16 cellular contexts compared by ENCODE assay signal in genomic region chr12:111482464-111482863, GRCh38.
DNase-seq lines count a peak whose midpoint lies in the region; ATAC-seq and TF ChIP-seq lines count a peak whose summit lies in the region.
"Had no signal": no experiment of that assay in that cellular context is flagged by ENCODE, and none has a peak within 500 bp of the region (broad histone marks: within the 10 kb centered on the region; RNA-seq: fewer than 3 reads in every experiment).

No MANE protein-coding gene starts in this region.

- H3K27me3 Mint-ChIP-seq in type B pancreatic cell (no peaks in the 10 kb centered on the region), natural killer cell (ENCODE audit: low read depth in 2 of 2) (no peaks in the 10 kb centered on the region)
- H3K27me3 Mint-ChIP-seq: activated naive CD4-positive, alpha-beta T cell treated with anti-CD3 and anti-CD28 coated beads, Interleukin-2, amount 50 U/mL, for 24 hours had no signal

- H3K36me3 Mint-ChIP-seq in type B pancreatic cell (peaks cover 21% of the 10 kb centered on the region), natural killer cell (peaks cover 18% of the 10 kb centered on the region)

- intact Hi-C loops in heart left ventricle (cut with DNase I) (no loop called here), right cardiac atrium (cut with DNase I) (no loop called here), natural killer cell (cut with micrococcal nuclease) (no loop called here)

- DNase-seq in heart left ventricle (no peak), right cardiac atrium (no peak), NCI-H69 (lab: John Stamatoyannopoulos, UW) (peak; percentile 4), epithelial cell of esophagus (ENCODE audit: low read depth) (no peak), type B pancreatic cell (ENCODE audit: extremely low spot score, unreplicated experiment) (no peak), natural killer cell (no peak), globus pallidus (ENCODE audit: low spot score) (no peak)
- DNase-seq: cortex of kidney; GF-D8; NCI-H1092; NCI-H345; stimulated activated CD4-positive, alpha-beta T cell treated with anti-CD3 and anti-CD28 coated beads, Interleukin-15, amount 100 ng/mL, for 24 hours; T1000 had no signal

- H3K4me1 ChIP-seq in heart left ventricle (peaks cover 0 to 5% (median 0%) of the 10 kb centered on the region in 12 donors), right cardiac atrium (ENCODE audit: control insufficient read depth, insufficient read depth, low read length) (no peaks in the 10 kb centered on the region)

- ATAC-seq in heart left ventricle (no peak), right cardiac atrium (no peak), natural killer cell (no peak), HG03432 (IDR thresholded peaks at IDR 0.05; ENCODE audit: unreplicated experiment) (no peak)
- ATAC-seq: left lobe of liver had no signal

- TF ChIP-seq CTCF in heart left ventricle (IDR thresholded peaks at IDR 0.05) (peak in 8 of 12 donors; percentile 8 to 39 (median 22)), epithelial cell of esophagus (IDR thresholded peaks at IDR 0.05; ENCODE audit: insufficient read depth, low read depth, low read length, missing control alignments) (peak; percentile 14), type B pancreatic cell (conservative IDR thresholded peaks at IDR 0.05) (peak; percentile 48), natural killer cell (IDR thresholded peaks at IDR 0.05) (no peak)

- no peak overlapping the region for H3K4me3 Mint-ChIP-seq in type B pancreatic cell
- H3K4me3 Mint-ChIP-seq in natural killer cell: no peak overlapping the region
- H3K4me3 Mint-ChIP-seq: activated naive CD4-positive, alpha-beta T cell treated with anti-CD3 and anti-CD28 coated beads, Interleukin-2, amount 50 U/mL, for 24 hours had no signal

- no peaks in the 10 kb centered on the region for H3K9me3 Mint-ChIP-seq in type B pancreatic cell
- H3K9me3 Mint-ChIP-seq in natural killer cell: no peaks in the 10 kb centered on the region
- H3K9me3 Mint-ChIP-seq: activated naive CD4-positive, alpha-beta T cell treated with anti-CD3 and anti-CD28 coated beads, Interleukin-2, amount 50 U/mL, for 24 hours had no signal

- 94 to 96% (median 95%) methylated on average over 2 of the region's 2 CpGs for WGBS in heart left ventricle, 4 donors
- 99% methylated on average over 2 of the region's 2 CpGs for WGBS in right cardiac atrium

- no peak overlapping the region for H3K4me3 ChIP-seq in heart left ventricle
- no peak overlapping the region for H3K4me3 ChIP-seq in right cardiac atrium (ENCODE audit: low read length)
- no peak overlapping the region for H3K4me3 ChIP-seq in epithelial cell of esophagus (ENCODE audit: low read length)

- H3K4me1 Mint-ChIP-seq in type B pancreatic cell (ENCODE audit: unreplicated experiment) (no peaks in the 10 kb centered on the region), natural killer cell (no peaks in the 10 kb centered on the region)
- H3K4me1 Mint-ChIP-seq: activated naive CD4-positive, alpha-beta T cell treated with anti-CD3 and anti-CD28 coated beads, Interleukin-2, amount 50 U/mL, for 24 hours had no signal

- no peak for TF ChIP-seq POLR2A in heart left ventricle (IDR thresholded peaks at IDR 0.05)

- no peaks in the 10 kb centered on the region for H3K9me3 ChIP-seq in heart left ventricle
- H3K9me3 ChIP-seq in right cardiac atrium (ENCODE audit: control insufficient read depth, low read length): no peaks in the 10 kb centered on the region

- H3K27ac ChIP-seq in heart left ventricle (no peak overlapping the region), right cardiac atrium (ENCODE audit: low read length) (no peak overlapping the region)

- no peaks in the 10 kb centered on the region for H3K27me3 ChIP-seq in heart left ventricle
- no peaks in the 10 kb centered on the region for H3K27me3 ChIP-seq in right cardiac atrium (ENCODE audit: control insufficient read depth, insufficient read depth)

- no peak overlapping the region for H3K27ac Mint-ChIP-seq in type B pancreatic cell
- peak overlapping the region in 1 of 2 donors; percentile 18 for H3K27ac Mint-ChIP-seq in natural killer cell
- H3K27ac Mint-ChIP-seq: activated naive CD4-positive, alpha-beta T cell treated with anti-CD3 and anti-CD28 coated beads, Interleukin-2, amount 50 U/mL, for 24 hours had no signal

- peaks cover 0 to 100% (median 92%) of the 10 kb centered on the region in 9 donors for H3K36me3 ChIP-seq in heart left ventricle
